In genomic region chr19:52296773-52297600, GRCh38 we compare ENCODE assay signal across 8 cellular contexts. TPM values are rescaled to one million over a fixed set of nuclear protein-coding genes. Genes with fewer than 3 reads are reported as not detected.
A peak's percentile ranks its signal among the peaks of the same experiment; 100 is the strongest.
DNase-seq lines count a peak whose midpoint lies in the region; ATAC-seq and TF ChIP-seq lines count a peak whose summit lies in the region.

TSS of gene ZNF480 (plus strand) at chr19:52297169. CDS start at chr19:52300413, 3,244 bp downstream.

- TF ChIP-seq POLR2A in Raji (IDR thresholded peaks at IDR 0.05; ENCODE audit: insufficient read depth, low read depth, low read length) = peak; percentile 57

- H3K4me3 ChIP-seq in BJ (ENCODE audit: low read depth, low read length) = peak within 1 kb of the TSS; percentile 99
- peak within 1 kb of the TSS; percentile 99 for H3K4me3 ChIP-seq in Loucy (ENCODE audit: low read length, poor library complexity, severe bottlenecking)

- H3K36me3 ChIP-seq in BJ (ENCODE audit: control insufficient read depth, insufficient read depth, low read length) (peaks cover 9% of the 10 kb centered on the region), Loucy (ENCODE audit: insufficient read depth, low read length) (peaks cover 25% of the 10 kb centered on the region; the same call in 1 of the 2 replicates)

- 0 out of 2 replicates have a peak, but pooled peaks cover 3% of the 10 kb centered on the region for H3F3A ChIP-seq in Loucy (ENCODE audit: low read depth)

- H3K9me3 Mint-ChIP-seq in nephron = peaks cover 40% of the 10 kb centered on the region

- DNase-seq in BJ (ENCODE audit: low read depth) (peak; percentile 8), fibroblast of the conjunctiva (ENCODE audit: low read depth) (peak; percentile 43)
- DNase-seq in activated effector memory CD4-positive, alpha-beta T cell treated with anti-CD3 and anti-CD28 coated beads, Interleukin-2, amount 50 U/mL, for 16 hours = peak; percentile 94
- DNase-seq in stimulated activated naive CD4-positive, alpha-beta T cell (lab: John Stamatoyannopoulos, UW) = peak; percentile 75 to 91 (median 85)

- H4K20me1 ChIP-seq in Loucy (ENCODE audit: insufficient read depth, low read length, poor library complexity, severe bottlenecking) = peaks cover 23% of the 10 kb centered on the region

- TF ChIP-seq CTCF in BJ (IDR thresholded peaks at IDR 0.05; ENCODE audit: insufficient read depth, low read depth, low read length) (peak; percentile 30; the same call in 1 of the 2 replicates), Loucy (conservative IDR thresholded peaks at IDR 0.05; ENCODE audit: low read length) (no peak), nephron (IDR thresholded peaks at IDR 0.05; ENCODE audit: unreplicated experiment in 3 of 3) (no peak)

- H3K4me2 ChIP-seq in Loucy (ENCODE audit: low read depth, low read length, poor library complexity, severe bottlenecking) = peak within 1 kb of the TSS; percentile 90

- peak within 1 kb of the TSS; percentile 100 for H2AFZ ChIP-seq in Loucy (ENCODE audit: low read length)

- H3K4me3 Mint-ChIP-seq in nephron = peak within 1 kb of the TSS; percentile 89 to 91 (median 90)

- H3K27ac Mint-ChIP-seq in nephron = peak within 1 kb of the TSS; percentile 79 to 89 (median 88)

- H3K9me2 ChIP-seq in Loucy (replicated peaks; ENCODE audit: low read depth, low read length) = no peaks in the 10 kb centered on the region

- no peaks in the 10 kb centered on the region for H3K27me3 ChIP-seq in BJ (ENCODE audit: control insufficient read depth, insufficient read depth, low read length)
- no peaks in the 10 kb centered on the region for H3K27me3 ChIP-seq in Loucy (ENCODE audit: insufficient read depth, low read length, poor library complexity, severe bottlenecking)

- H3K9ac ChIP-seq in Loucy (ENCODE audit: low read depth, low read length, poor library complexity, severe bottlenecking) = peak within 1 kb of the TSS; percentile 96

- H3K9me3 ChIP-seq in Loucy (ENCODE audit: insufficient read depth, low read depth, low read length) = no peaks in the 10 kb centered on the region

- POLR2A ChIA-PET in BJ (lab: Charles Lee) = no interaction called here

- peaks cover 10% of the 10 kb centered on the region for H3K4me1 Mint-ChIP-seq in nephron

- peaks cover 81% of the 10 kb centered on the region for H3K36me3 Mint-ChIP-seq in nephron (ENCODE audit: low read depth)

- CTCF ChIA-PET in BJ (lab: Yijun Ruan, JAX) = no interaction called here

- H3K27me3 Mint-ChIP-seq in nephron (ENCODE audit: low read depth) = no peaks in the 10 kb centered on the region

- peak; percentile 59 for ATAC-seq in GM19452 (IDR thresholded peaks at IDR 0.05; ENCODE audit: unreplicated experiment)

- peaks cover 15% of the 10 kb centered on the region for H3K4me1 ChIP-seq in Loucy (ENCODE audit: insufficient read depth, low read length, poor library complexity, severe bottlenecking)

- peaks cover 37% of the 10 kb centered on the region for H3K79me2 ChIP-seq in Loucy (ENCODE audit: insufficient read depth, low read length)

RNA-seq across cellular contexts. Expression of gene ZNF480, which starts in this region (rescaled TPM):
- polyA plus RNA-seq in BJ (2011; rRNA removed) = 2.1 and 4.8 TPM in 2 replicates
- polyA minus RNA-seq in BJ (2011; rRNA and poly(A)+ RNA removed) = 2.8 and 3.4 TPM in 2 replicates

Comparison
In these comparisons a context has a peak if more than half of its experiments do, and no peak if none do; other contexts are left out.
1. Peak in every context shown above with its lines: DNase-seq, ATAC-seq and H3K4me3 ChIP-seq.
2. DNase-seq: peak in every context shown above with its lines; median percentile 94 in activated effector memory CD4-positive, alpha-beta T cell treated with anti-CD3 and anti-CD28 coated beads, Interleukin-2, amount 50 U/mL, for 16 hours; 85 in stimulated activated naive CD4-positive, alpha-beta T cell; 43 in fibroblast of the conjunctiva; 8 in BJ.